Comparison of ENCODE assay signal across 1 cellular context in the genomic region with DNA sequence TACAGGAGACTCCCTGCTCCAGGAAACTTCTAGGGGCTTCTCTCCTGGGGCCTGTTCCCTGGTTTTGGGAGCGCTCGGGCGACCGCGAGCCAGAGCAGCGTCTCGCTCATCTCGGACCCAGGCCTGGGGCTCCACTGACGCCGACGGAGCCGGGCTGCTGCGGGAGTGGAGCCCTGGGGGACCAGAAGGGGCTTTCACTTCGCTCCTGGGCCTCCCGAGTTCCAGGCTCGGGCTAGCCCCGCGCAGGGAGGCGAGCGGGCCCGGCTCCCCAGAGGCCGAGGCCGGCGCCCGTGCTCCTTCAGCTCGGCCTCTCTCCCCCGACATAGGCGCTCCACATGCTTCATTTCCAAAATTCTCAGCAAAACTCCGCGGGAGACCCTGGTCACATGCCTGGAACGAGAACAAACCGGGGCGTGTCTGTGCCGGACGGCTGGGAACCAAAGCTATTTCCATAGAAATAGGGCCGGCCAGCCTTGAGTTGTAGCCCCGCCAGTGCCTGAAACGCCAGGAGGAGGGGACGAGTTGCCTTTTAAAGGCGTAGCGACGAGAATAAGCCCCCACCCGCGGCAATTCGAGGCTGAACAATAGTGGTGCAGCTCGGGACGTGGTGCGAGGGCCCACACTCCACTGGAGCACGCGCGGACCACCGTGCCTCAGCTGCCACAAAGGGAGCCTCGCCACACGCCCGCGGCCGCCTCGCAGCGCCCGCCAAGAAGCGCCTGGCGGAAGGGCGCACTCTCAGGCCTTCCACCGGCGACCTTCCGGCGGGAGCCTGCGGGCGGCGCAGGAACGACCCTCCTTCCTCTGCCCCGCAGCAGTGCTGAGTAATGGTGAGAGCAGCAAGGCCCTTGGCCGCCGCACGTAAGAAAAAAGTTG.
A peak's percentile ranks its signal among the peaks of the same experiment; 100 is the strongest.
TF ChIP-seq lines count a peak whose summit lies in the region.

No MANE protein-coding gene starts in this region.

TF ChIP-seq in HEK293, 187 proteins besides CTCF, POLR2A, EP300 and RAD21 (continued from another document and continues in another):
- 0 out of 2 replicates have a peak, but pooled peaks have one; percentile 37 for TF ChIP-seq ZBTB10 (tag by site-specific recombination; IDR thresholded peaks at IDR 0.05)
- peak; percentile 83; the same call in 1 of the 2 replicates for TF ChIP-seq ZFP37 (tag by site-specific recombination; IDR thresholded peaks at IDR 0.05)
- TF ChIP-seq, protein P1, sequence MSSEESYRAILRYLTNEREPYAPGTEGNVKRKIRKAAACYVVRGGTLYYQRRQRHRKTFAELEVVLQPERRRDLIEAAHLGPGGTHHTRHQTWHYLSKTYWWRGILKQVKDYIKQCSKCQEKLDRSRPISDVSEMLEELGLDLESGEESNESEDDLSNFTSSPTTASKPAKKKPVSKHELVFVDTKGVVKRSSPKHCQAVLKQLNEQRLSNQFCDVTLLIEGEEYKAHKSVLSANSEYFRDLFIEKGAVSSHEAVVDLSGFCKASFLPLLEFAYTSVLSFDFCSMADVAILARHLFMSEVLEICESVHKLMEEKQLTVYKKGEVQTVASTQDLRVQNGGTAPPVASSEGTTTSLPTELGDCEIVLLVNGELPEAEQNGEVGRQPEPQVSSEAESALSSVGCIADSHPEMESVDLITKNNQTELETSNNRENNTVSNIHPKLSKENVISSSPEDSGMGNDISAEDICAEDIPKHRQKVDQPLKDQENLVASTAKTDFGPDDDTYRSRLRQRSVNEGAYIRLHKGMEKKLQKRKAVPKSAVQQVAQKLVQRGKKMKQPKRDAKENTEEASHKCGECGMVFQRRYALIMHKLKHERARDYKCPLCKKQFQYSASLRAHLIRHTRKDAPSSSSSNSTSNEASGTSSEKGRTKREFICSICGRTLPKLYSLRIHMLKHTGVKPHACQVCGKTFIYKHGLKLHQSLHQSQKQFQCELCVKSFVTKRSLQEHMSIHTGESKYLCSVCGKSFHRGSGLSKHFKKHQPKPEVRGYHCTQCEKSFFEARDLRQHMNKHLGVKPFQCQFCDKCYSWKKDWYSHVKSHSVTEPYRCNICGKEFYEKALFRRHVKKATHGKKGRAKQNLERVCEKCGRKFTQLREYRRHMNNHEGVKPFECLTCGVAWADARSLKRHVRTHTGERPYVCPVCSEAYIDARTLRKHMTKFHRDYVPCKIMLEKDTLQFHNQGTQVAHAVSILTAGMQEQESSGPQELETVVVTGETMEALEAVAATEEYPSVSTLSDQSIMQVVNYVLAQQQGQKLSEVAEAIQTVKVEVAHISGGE (tag by site-specific recombination; conservative IDR thresholded peaks at IDR 0.05; ENCODE audit: low read depth): peak; percentile 80
- TF ChIP-seq ZNF37A (tag by site-specific recombination; IDR thresholded peaks at IDR 0.05): no peak
- peak; percentile 99 for TF ChIP-seq ZBTB8A (tag by site-specific recombination; IDR thresholded peaks at IDR 0.05)
- TF ChIP-seq ZNF521 (tag by site-specific recombination; IDR thresholded peaks at IDR 0.05): no peak
- peak; percentile 54; the same call in 1 of the 2 replicates for TF ChIP-seq ZBTB20 (tag by site-specific recombination; IDR thresholded peaks at IDR 0.05)
- 0 out of 2 replicates have a peak, but pooled peaks have one; percentile 78 for TF ChIP-seq ZNF2 (tag by site-specific recombination; IDR thresholded peaks at IDR 0.05)
- 0 out of 2 replicates have a peak, but pooled peaks have one; percentile 35 for TF ChIP-seq REPIN1 (tag by site-specific recombination; IDR thresholded peaks at IDR 0.05; ENCODE audit: low read depth)
- peak; percentile 61; the same call in 1 of the 2 replicates for TF ChIP-seq ZEB2 (tag by site-specific recombination; IDR thresholded peaks at IDR 0.05)
- TF ChIP-seq, protein P2, sequence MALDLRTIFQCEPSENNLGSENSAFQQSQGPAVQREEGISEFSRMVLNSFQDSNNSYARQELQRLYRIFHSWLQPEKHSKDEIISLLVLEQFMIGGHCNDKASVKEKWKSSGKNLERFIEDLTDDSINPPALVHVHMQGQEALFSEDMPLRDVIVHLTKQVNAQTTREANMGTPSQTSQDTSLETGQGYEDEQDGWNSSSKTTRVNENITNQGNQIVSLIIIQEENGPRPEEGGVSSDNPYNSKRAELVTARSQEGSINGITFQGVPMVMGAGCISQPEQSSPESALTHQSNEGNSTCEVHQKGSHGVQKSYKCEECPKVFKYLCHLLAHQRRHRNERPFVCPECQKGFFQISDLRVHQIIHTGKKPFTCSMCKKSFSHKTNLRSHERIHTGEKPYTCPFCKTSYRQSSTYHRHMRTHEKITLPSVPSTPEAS (tag by site-specific recombination; IDR thresholded peaks at IDR 0.05): no peak
- no peak for TF ChIP-seq ZNF138 (tag by site-specific recombination; IDR thresholded peaks at IDR 0.05; ENCODE audit: borderline replicate concordance)
- TF ChIP-seq ZFP69B (tag by site-specific recombination; IDR thresholded peaks at IDR 0.05): peak; percentile 30; the same call in 1 of the 2 replicates
- TF ChIP-seq GLIS1 (tag by site-specific recombination; IDR thresholded peaks at IDR 0.05): peak; percentile 52; the same call in 1 of the 2 replicates
- peak; percentile 82 for TF ChIP-seq HIC1 (tag by site-specific recombination; IDR thresholded peaks at IDR 0.05)
- peak; percentile 46; the same call in 1 of the 2 replicates for TF ChIP-seq YY1 (tag by site-specific recombination; IDR thresholded peaks at IDR 0.05)
- peak; percentile 68; the same call in 1 of the 2 replicates for TF ChIP-seq ZNF324 (tag by site-specific recombination; IDR thresholded peaks at IDR 0.05)
- peak; percentile 52; the same call in 1 of the 2 replicates for TF ChIP-seq ZNF18 (tag by site-specific recombination; IDR thresholded peaks at IDR 0.05)
- no peak for TF ChIP-seq ZSCAN5A (tag by site-specific recombination; IDR thresholded peaks at IDR 0.05)
- TF ChIP-seq ZNF274 (IDR thresholded peaks at IDR 0.05; ENCODE audit: low read length): no peak
- no peak for TF ChIP-seq ZNF274 (tag by site-specific recombination; IDR thresholded peaks at IDR 0.05; ENCODE audit: borderline replicate concordance)
- TF ChIP-seq ZNF335 (tag by site-specific recombination; conservative IDR thresholded peaks at IDR 0.05): peak; percentile 96
- TF ChIP-seq ZNF501 (tag by site-specific recombination; IDR thresholded peaks at IDR 0.05): peak; percentile 86
- 0 out of 2 replicates have a peak, but pooled peaks have one; percentile 29 for TF ChIP-seq KLF9 (tag by site-specific recombination; IDR thresholded peaks at IDR 0.05; ENCODE audit: low read depth)
- peak; percentile 13; the same call in 1 of the 2 replicates for TF ChIP-seq ZIC2 (tag by site-specific recombination; IDR thresholded peaks at IDR 0.05)
- TF ChIP-seq, protein P3, sequence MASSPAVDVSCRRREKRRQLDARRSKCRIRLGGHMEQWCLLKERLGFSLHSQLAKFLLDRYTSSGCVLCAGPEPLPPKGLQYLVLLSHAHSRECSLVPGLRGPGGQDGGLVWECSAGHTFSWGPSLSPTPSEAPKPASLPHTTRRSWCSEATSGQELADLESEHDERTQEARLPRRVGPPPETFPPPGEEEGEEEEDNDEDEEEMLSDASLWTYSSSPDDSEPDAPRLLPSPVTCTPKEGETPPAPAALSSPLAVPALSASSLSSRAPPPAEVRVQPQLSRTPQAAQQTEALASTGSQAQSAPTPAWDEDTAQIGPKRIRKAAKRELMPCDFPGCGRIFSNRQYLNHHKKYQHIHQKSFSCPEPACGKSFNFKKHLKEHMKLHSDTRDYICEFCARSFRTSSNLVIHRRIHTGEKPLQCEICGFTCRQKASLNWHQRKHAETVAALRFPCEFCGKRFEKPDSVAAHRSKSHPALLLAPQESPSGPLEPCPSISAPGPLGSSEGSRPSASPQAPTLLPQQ (tag by site-specific recombination; IDR thresholded peaks at IDR 0.05): peak; percentile 11
- peak; percentile 89 for TF ChIP-seq ZBTB26 (tag by site-specific recombination; optimal IDR thresholded peaks at IDR 0.05)
- no peak for TF ChIP-seq ZNF341 (tag by site-specific recombination; IDR thresholded peaks at IDR 0.05; ENCODE audit: low read depth)
- no peak for TF ChIP-seq ZNF148 (tag by site-specific recombination; IDR thresholded peaks at IDR 0.05; ENCODE audit: borderline replicate concordance)
- TF ChIP-seq, protein P4, sequence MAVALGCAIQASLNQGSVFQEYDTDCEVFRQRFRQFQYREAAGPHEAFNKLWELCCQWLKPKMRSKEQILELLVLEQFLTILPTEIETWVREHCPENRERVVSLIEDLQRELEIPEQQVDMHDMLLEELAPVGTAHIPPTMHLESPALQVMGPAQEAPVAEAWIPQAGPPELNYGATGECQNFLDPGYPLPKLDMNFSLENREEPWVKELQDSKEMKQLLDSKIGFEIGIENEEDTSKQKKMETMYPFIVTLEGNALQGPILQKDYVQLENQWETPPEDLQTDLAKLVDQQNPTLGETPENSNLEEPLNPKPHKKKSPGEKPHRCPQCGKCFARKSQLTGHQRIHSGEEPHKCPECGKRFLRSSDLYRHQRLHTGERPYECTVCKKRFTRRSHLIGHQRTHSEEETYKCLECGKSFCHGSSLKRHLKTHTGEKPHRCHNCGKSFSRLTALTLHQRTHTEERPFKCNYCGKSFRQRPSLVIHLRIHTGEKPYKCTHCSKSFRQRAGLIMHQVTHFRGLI (tag by site-specific recombination; IDR thresholded peaks at IDR 0.05): peak; percentile 43; the same call in 1 of the 2 replicates
